In the genomic region with DNA sequence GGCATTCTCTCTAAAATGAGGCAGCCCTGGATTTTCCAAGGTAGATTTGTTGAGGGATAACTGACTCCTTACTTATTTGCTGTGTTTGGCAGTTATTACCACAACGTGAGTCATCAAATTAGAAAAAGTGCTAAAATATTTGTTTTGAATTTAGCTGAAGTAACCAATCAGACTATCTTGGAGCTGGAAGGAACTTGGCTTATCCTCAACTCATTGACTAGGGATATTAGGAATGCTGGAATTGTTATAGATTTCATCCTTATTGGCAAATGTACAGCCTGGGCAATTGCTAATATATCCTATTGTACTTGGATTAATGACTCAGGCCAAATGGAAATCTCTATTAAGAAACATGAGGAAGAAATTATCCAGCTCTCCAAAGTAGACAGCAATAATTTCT, we compare ENCODE assay signal across 16 cellular contexts.
DNase-seq lines count a peak whose midpoint lies in the region; ATAC-seq and TF ChIP-seq lines count a peak whose summit lies in the region.
"Had no signal": no experiment of that assay in that cellular context is flagged by ENCODE, and none has a peak within 500 bp of the region (broad histone marks: within the 10 kb centered on the region; RNA-seq: fewer than 3 reads in every experiment).

No MANE protein-coding gene starts in this region.

- ATAC-seq in activated CD4-positive, CD25-positive, alpha-beta regulatory T cell treated with anti-CD3 and anti-CD28 coated beads, Interleukin-2, amount 50 U/mL, for 24 hours: no peak
- ATAC-seq: K562, Right ventricle myocardium inferior had no signal

- DNase-seq in HFFc6: peak; percentile 3
- peak; percentile 31 for DNase-seq in astrocyte of the hippocampus (ENCODE audit: low read depth, low spot score)
- DNase-seq in fibroblast of lung (ENCODE audit: low read depth in 2 of 2): peak; percentile 14 to 46
- peak; percentile 64 for DNase-seq in retinal pigment epithelial cell (ENCODE audit: low read depth)
- DNase-seq in GM20000 (ENCODE audit: low spot score): no peak
- DNase-seq in hippocampal formation (lab: John Stamatoyannopoulos, UW): no peak
- DNase-seq: C1 segment of cervical spinal cord; CD8-positive, alpha-beta memory T cell; H9; NCI-H1105 treated with DMSO at 0.1 percent for 48 hours; NCI-H1694; NCI-H2081 treated with DMSO at 0.1 percent for 48 hours; NK-92 treated with Interleukin-12 subunit alpha and Interleukin-12 subunit beta, amount 100 ng/mL, for 24 hours had no signal

- no peak for TF ChIP-seq CTCF in HFFc6 (IDR thresholded peaks at IDR 0.05)
- no peak for TF ChIP-seq CTCF in fibroblast of lung (conservative IDR thresholded peaks at IDR 0.05 in 1 of 2, IDR thresholded peaks at IDR 0.05 in 1 of 2; ENCODE audit: low read depth in 1 of 2, low read length in 2 of 2)
- TF ChIP-seq CTCF in retinal pigment epithelial cell (conservative IDR thresholded peaks at IDR 0.05; ENCODE audit: low read depth, low read length): no peak
- no peak for TF ChIP-seq CTCF in GM20000 (IDR thresholded peaks at IDR 0.05; ENCODE audit: extremely low read depth, missing control alignments)

- no peak overlapping the region for H3K4me3 ChIP-seq in fibroblast of lung (replicated peaks in 1 of 4; ENCODE audit: control extremely low read depth in 1 of 4, insufficient read depth in 1 of 4, low read depth in 3 of 4, low read length in 4 of 4)
- no peak overlapping the region for H3K4me3 ChIP-seq in retinal pigment epithelial cell (ENCODE audit: low read length)
- H3K4me3 ChIP-seq: K562 had no signal

- no peaks in the 10 kb centered on the region for H4K20me1 ChIP-seq in fibroblast of lung (ENCODE audit: control insufficient read depth, extremely low read depth, insufficient read depth, low read length)

- H3K4me2 ChIP-seq in fibroblast of lung (ENCODE audit: extremely low read depth, insufficient read depth, low read length): no peak overlapping the region

- no peaks in the 10 kb centered on the region for H3K27me3 Mint-ChIP-seq in HFFc6 (ENCODE audit: insufficient read depth)
- H3K27me3 Mint-ChIP-seq: CD8-positive, alpha-beta memory T cell had no signal

- no peaks in the 10 kb centered on the region for H3K9me3 Mint-ChIP-seq in HFFc6

- no peak overlapping the region for H3K4me3 Mint-ChIP-seq in HFFc6
- H3K4me3 Mint-ChIP-seq: CD8-positive, alpha-beta memory T cell; H9 had no signal

- H3K27ac ChIP-seq in fibroblast of lung (ENCODE audit: insufficient read depth, low read length): no peak overlapping the region

- H3K27ac Mint-ChIP-seq in HFFc6: peak overlapping the region; percentile 36; the same call in 1 of the 2 replicates
- H3K27ac Mint-ChIP-seq: CD8-positive, alpha-beta memory T cell; H9 had no signal

- no peaks in the 10 kb centered on the region for H3K36me3 Mint-ChIP-seq in HFFc6 (ENCODE audit: low read depth)
- H3K36me3 Mint-ChIP-seq: CD8-positive, alpha-beta memory T cell had no signal

- H3K27me3 ChIP-seq in fibroblast of lung (ENCODE audit: control insufficient read depth, insufficient read depth, low read length): no peaks in the 10 kb centered on the region

- no peaks in the 10 kb centered on the region for H3K9me3 ChIP-seq in fibroblast of lung (ENCODE audit: control insufficient read depth, insufficient read depth, low read depth, low read length)

- no peaks in the 10 kb centered on the region for H3K36me3 ChIP-seq in fibroblast of lung (ENCODE audit: control insufficient read depth, insufficient read depth, low read length)

- H3K4me1 Mint-ChIP-seq in HFFc6 (ENCODE audit: low read depth): peaks cover 17% of the 10 kb centered on the region
- H3K4me1 Mint-ChIP-seq: CD8-positive, alpha-beta memory T cell; H9 had no signal

- H3K4me1 ChIP-seq in fibroblast of lung (ENCODE audit: control insufficient read depth, extremely low read depth, insufficient read depth, low read length): no peaks in the 10 kb centered on the region

- no peak overlapping the region for H3K9ac ChIP-seq in fibroblast of lung (ENCODE audit: insufficient read depth, low read length)

- H2AFZ ChIP-seq in fibroblast of lung (ENCODE audit: low read length): no peak overlapping the region

- no peaks in the 10 kb centered on the region for H3K79me2 ChIP-seq in fibroblast of lung (ENCODE audit: control insufficient read depth, insufficient read depth, low read length)

Comparison
In these comparisons a context has a peak if more than half of its experiments do, and no peak if none do; other contexts are left out.
1. DNase-seq: peak in HFFc6 (single experiment), astrocyte of the hippocampus (single experiment), fibroblast of lung (2 of 2) and retinal pigment epithelial cell (single experiment); none in GM20000 (single experiment) and hippocampal formation (0 of 2).